In genomic region chr17:49218941-49219913, GRCh38 we compare ENCODE assay signal across 8 cellular contexts. TPM values are rescaled to one million over a fixed set of nuclear protein-coding genes. Genes with fewer than 3 reads are reported as not detected.
DNase-seq lines count a peak whose midpoint lies in the region; ATAC-seq and TF ChIP-seq lines count a peak whose summit lies in the region.

No MANE protein-coding gene starts in this region.

- intact Hi-C loops in head of caudate nucleus (cut with DNase I) (no loop called here), upper lobe of right lung (cut with DNase I) (no loop called here), mammary epithelial cell (cut with micrococcal nuclease) (no loop called here)

- H3K4me3 ChIP-seq in upper lobe of right lung, result no peak overlapping the region
- H3K4me3 ChIP-seq in mammary epithelial cell (replicated peaks in 1 of 3; ENCODE audit: insufficient read depth in 1 of 3, low read depth in 2 of 3, low read length in 3 of 3), result no peak overlapping the region

- no peaks in the 10 kb centered on the region for H4K20me1 ChIP-seq in mammary epithelial cell (ENCODE audit: insufficient read depth, low read length)

- ATAC-seq in upper lobe of right lung (peak; percentile 45), GM21529 (IDR thresholded peaks at IDR 0.05; ENCODE audit: unreplicated experiment) (no peak)

- H2AFZ ChIP-seq in mammary epithelial cell (ENCODE audit: low read depth, low read length), result no peak overlapping the region

- no peak for TF ChIP-seq CTCF in upper lobe of right lung (IDR thresholded peaks at IDR 0.05)
- TF ChIP-seq CTCF in mammary epithelial cell (conservative IDR thresholded peaks at IDR 0.05 in 1 of 2, IDR thresholded peaks at IDR 0.05 in 1 of 2; ENCODE audit: extremely low read depth in 1 of 2, insufficient read depth in 1 of 2, low read depth in 1 of 2, low read length in 2 of 2), result no peak

- in situ Hi-C loops in mammary epithelial cell (cut with MboI; ENCODE audit: low sequenced_read_pairs in 2 of 2), result no loop called here

- H3K27me3 ChIP-seq in upper lobe of right lung (peaks cover 6% of the 10 kb centered on the region), mammary epithelial cell (ENCODE audit: insufficient read depth, low read length) (peaks cover 7% of the 10 kb centered on the region)

- BruUV-seq in mammary epithelial cell (replicated peaks; lab: Mats Ljungman, UMichigan), result no TSS peak

- H3K9me3 ChIP-seq in upper lobe of right lung (no peaks in the 10 kb centered on the region), mammary epithelial cell (replicated peaks; ENCODE audit: insufficient read depth, low read length) (no peaks in the 10 kb centered on the region)

- no peaks in the 10 kb centered on the region for H3K79me2 ChIP-seq in mammary epithelial cell (ENCODE audit: insufficient read depth, low read length)

- no peak overlapping the region for H3K9ac ChIP-seq in mammary epithelial cell (ENCODE audit: insufficient read depth, low read length)

- H3K4me1 ChIP-seq in upper lobe of right lung (peaks cover 54% of the 10 kb centered on the region), mammary epithelial cell (ENCODE audit: insufficient read depth, low read length) (peaks cover 4% of the 10 kb centered on the region)

- no peak overlapping the region for H3K4me2 ChIP-seq in mammary epithelial cell (ENCODE audit: insufficient read depth, low read depth, low read length)

- peak; percentile 21 to 32 for DNase-seq in activated CD4-positive, alpha-beta T cell treated with anti-CD3 and anti-CD28 coated beads for 4 hours
- DNase-seq in activated CD4-positive, alpha-beta T cell treated with anti-CD3 and anti-CD28 coated beads for 48 hours, result no peak
- peak; percentile 76 for DNase-seq in UCSD-AML1 (lab: John Stamatoyannopoulos, UW; ENCODE audit: unreplicated experiment)
- peak in 25 of 42 donors; percentile 17 to 62 (median 37) for DNase-seq in head of caudate nucleus
- peak; percentile 76 for DNase-seq in upper lobe of right lung
- no peak for DNase-seq in mammary epithelial cell
- DNase-seq in HCEC 1CT, result no peak

- CTCF ChIA-PET in mammary epithelial cell (lab: Charles Lee; ENCODE audit: low non-redundant PET), result no interaction called here

- H3K27ac ChIP-seq in upper lobe of right lung, result peak overlapping the region; percentile 63
- no peak overlapping the region for H3K27ac ChIP-seq in mammary epithelial cell (ENCODE audit: insufficient read depth, low read depth, low read length)

- H3K36me3 ChIP-seq in upper lobe of right lung (no peaks in the 10 kb centered on the region), mammary epithelial cell (ENCODE audit: insufficient read depth, low read length) (no peaks in the 10 kb centered on the region)

- dilution Hi-C loops in mammary epithelial cell (cut with HindIII; ENCODE audit: low sequenced_read_pairs), result no loop called here

- 32% methylated on average over 13 of the region's 37 CpGs for WGBS in mammary epithelial cell (ENCODE audit: low coverage, missing lambda C conversion rate)

RNA-seq across cellular contexts. Expression of gene ABI3, which starts 8.7 kb away (rescaled TPM):
- total RNA-seq in upper lobe of right lung, result 31.5 TPM
- not detected for total RNA-seq in mammary epithelial cell
- not detected for polyA plus RNA-seq in mammary epithelial cell
- not detected for polyA minus RNA-seq in mammary epithelial cell

RNA-seq across cellular contexts. Expression of gene GNGT2, which starts 8.9 kb away (rescaled TPM):
- total RNA-seq in upper lobe of right lung (8.5 TPM), mammary epithelial cell (not detected)
- not detected for polyA plus RNA-seq in mammary epithelial cell
- polyA minus RNA-seq in mammary epithelial cell, result not detected

RNA-seq across cellular contexts. Expression of gene PHOSPHO1, which starts 11.4 kb away (rescaled TPM):
- total RNA-seq in upper lobe of right lung (1.7 TPM), mammary epithelial cell (under 1 TPM in 1 of 2 donors, not detected in 1; 0.56 TPM)
- 0.09 TPM for polyA plus RNA-seq in mammary epithelial cell
- polyA minus RNA-seq in mammary epithelial cell, result not detected

Comparison
In these comparisons a context has a peak if more than half of its experiments do, and no peak if none do; other contexts are left out.
1. DNase-seq: peak in activated CD4-positive, alpha-beta T cell treated with anti-CD3 and anti-CD28 coated beads for 4 hours (2 of 2), UCSD-AML1 (single experiment), head of caudate nucleus (25 of 42) and upper lobe of right lung (single experiment); none in activated CD4-positive, alpha-beta T cell treated with anti-CD3 and anti-CD28 coated beads for 48 hours (single experiment), mammary epithelial cell (single experiment) and HCEC 1CT (single experiment).
2. RNA of gene ABI3, which starts 8.7 kb away (total RNA-seq): 31.5 TPM in upper lobe of right lung (single experiment); not detected in mammary epithelial cell; every median in the first group is over 10 times any median in the second.